ENCODE assay signal across 10 cellular contexts in the genomic region with DNA sequence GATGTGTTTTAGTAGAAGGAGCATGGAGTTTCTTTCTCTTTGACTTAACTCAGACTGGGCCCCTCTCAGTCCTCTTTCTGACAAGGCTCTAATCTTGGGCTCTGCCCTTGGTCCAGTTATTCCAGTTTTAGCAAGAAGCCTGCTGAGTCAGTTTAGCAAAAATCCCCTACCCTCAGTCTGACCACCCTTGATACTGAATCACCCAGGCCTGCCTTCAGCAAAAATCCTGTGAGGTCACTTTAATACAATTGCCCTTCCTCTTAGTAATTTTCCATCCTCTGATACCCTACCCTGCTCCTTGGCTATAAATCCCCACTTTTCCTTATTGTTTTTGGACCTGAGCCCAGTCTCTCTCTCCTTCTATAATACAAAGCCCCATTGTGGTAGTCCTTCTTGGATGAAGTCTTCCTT.
DNase-seq lines count a peak whose midpoint lies in the region; ATAC-seq, FAIRE-seq and TF ChIP-seq lines count a peak whose summit lies in the region.
"Had no signal": no experiment of that assay in that cellular context is flagged by ENCODE, and none has a peak within 500 bp of the region (broad histone marks: within the 10 kb centered on the region; RNA-seq: fewer than 3 reads in every experiment).

No MANE protein-coding gene starts in this region.

- POLR2A ChIA-PET in PC-3 (lab: Charles Lee; ENCODE audit: unreplicated experiment): no interaction called here

- no peaks in the 10 kb centered on the region for H3F3A ChIP-seq in PC-3 (ENCODE audit: low read length, unreplicated experiment)

- TF ChIP-seq CTCF in PC-3 (conservative IDR thresholded peaks at IDR 0.05; ENCODE audit: low read depth, low read length): no peak

- H3K4me3 ChIP-seq in PC-3 (ENCODE audit: low read length): peak overlapping the region; percentile 45; the same call in 1 of the 2 replicates
- no peak overlapping the region for H3K4me3 ChIP-seq in aorta (ENCODE audit: low read length in 2 of 2)

- H3K9ac ChIP-seq in PC-3 (ENCODE audit: low read length): peak overlapping the region; percentile 90

- intact Hi-C loops in PC-3 (cut with micrococcal nuclease) (no loop called here), aorta (cut with DNase I) (no loop called here)

- peak; percentile 95 for DNase-seq in PC-3
- DNase-seq in renal cortical epithelial cell (ENCODE audit: low read depth): peak; percentile 97
- no peak for DNase-seq in aorta
- no peak for DNase-seq in RPMI8226
- DNase-seq in GM12891 (ENCODE audit: insufficient read length, low spot score): no peak
- DNase-seq: NCI-H1092 treated with DMSO at 0.1 percent for 48 hours, T-helper 9 cell had no signal

- no peaks in the 10 kb centered on the region for H4K20me1 ChIP-seq in PC-3 (ENCODE audit: low read length)

- ATAC-seq in GM19463 (IDR thresholded peaks at IDR 0.05; ENCODE audit: unreplicated experiment) (peak; percentile 53), PC-3 (peak; percentile 90), esophagus mucosa (peak; percentile 91), aorta (ENCODE audit: low FRiP score) (no peak), HG02852 (IDR thresholded peaks at IDR 0.05; ENCODE audit: unreplicated experiment) (no peak)

- peaks cover 28% of the 10 kb centered on the region for H3K4me1 ChIP-seq in PC-3 (ENCODE audit: insufficient read depth, low read length)
- no peaks in the 10 kb centered on the region for H3K4me1 ChIP-seq in aorta (ENCODE audit: control insufficient read depth in 1 of 2, insufficient read depth in 2 of 2, low read length in 2 of 2)

- H3K4me2 ChIP-seq in PC-3 (ENCODE audit: low read length): peak overlapping the region; percentile 82

- BruUV-seq in PC-3 (replicated peaks; lab: Mats Ljungman, UMichigan): no TSS peak

- peak overlapping the region; percentile 58 for H2AFZ ChIP-seq in PC-3 (ENCODE audit: low read length)

- H3K9me2 ChIP-seq in PC-3 (replicated peaks; ENCODE audit: low read length): no peaks in the 10 kb centered on the region; the same call in 1 of the 2 replicates

- H3K27me3 ChIP-seq in PC-3 (ENCODE audit: low read length) (no peaks in the 10 kb centered on the region), aorta (ENCODE audit: control insufficient read depth in 1 of 2, insufficient read depth in 2 of 2, low read length in 1 of 2) (no peaks in the 10 kb centered on the region)

- H3K27ac ChIP-seq in PC-3 (ENCODE audit: low read length) (peak overlapping the region; percentile 100), aorta (ENCODE audit: low read depth in 1 of 2, low read length in 2 of 2) (peak overlapping the region in 1 of 2 donors; percentile 33)

- no peak for FAIRE-seq in GM12891 (lab: Jason Lieb, UNC)

- CTCF ChIA-PET in PC-3 (lab: Charles Lee): no interaction called here

- H3K36me3 ChIP-seq in PC-3 (ENCODE audit: low read depth, low read length) (no peaks in the 10 kb centered on the region), aorta (ENCODE audit: control insufficient read depth in 1 of 2, insufficient read depth in 2 of 2, low read length in 1 of 2) (no peaks in the 10 kb centered on the region)

- no peaks in the 10 kb centered on the region for H3K79me2 ChIP-seq in PC-3 (ENCODE audit: low read length)

- TF ChIP-seq POLR2A in GM12891 (IDR thresholded peaks at IDR 0.05; ENCODE audit: low read depth, low read length): no peak

- H3K9me3 ChIP-seq in PC-3 (ENCODE audit: low read length) (no peaks in the 10 kb centered on the region), aorta (ENCODE audit: control insufficient read depth, low read length) (no peaks in the 10 kb centered on the region)

TF ChIP-seq in GM12891, 5 proteins besides CTCF, POLR2A, EP300 and RAD21:
- TF ChIP-seq PAX5 (IDR thresholded peaks at IDR 0.05; ENCODE audit: insufficient read depth, low read length, severe bottlenecking) (no peak), SPI1 (IDR thresholded peaks at IDR 0.05; ENCODE audit: low read depth, low read length) (no peak), POLR2AphosphoS5 (IDR thresholded peaks at IDR 0.05; ENCODE audit: low read depth, low read length) (no peak), POU2F2 (IDR thresholded peaks at IDR 0.05; ENCODE audit: low read depth, low read length) (no peak), TAF1 (IDR thresholded peaks at IDR 0.05; ENCODE audit: low read depth, low read length) (no peak)

Comparison
In these comparisons a context has a peak if more than half of its experiments do, and no peak if none do; other contexts are left out.
1. ATAC-seq: peak in GM19463 (single experiment), PC-3 (single experiment) and esophagus mucosa (single experiment); none in aorta (single experiment) and HG02852 (single experiment).
2. DNase-seq: peak in PC-3 (single experiment) and renal cortical epithelial cell (single experiment); none in aorta (0 of 2), RPMI8226 (single experiment) and GM12891 (single experiment).